Comparison of ENCODE assay signal across 37 cellular contexts in the genomic region with DNA sequence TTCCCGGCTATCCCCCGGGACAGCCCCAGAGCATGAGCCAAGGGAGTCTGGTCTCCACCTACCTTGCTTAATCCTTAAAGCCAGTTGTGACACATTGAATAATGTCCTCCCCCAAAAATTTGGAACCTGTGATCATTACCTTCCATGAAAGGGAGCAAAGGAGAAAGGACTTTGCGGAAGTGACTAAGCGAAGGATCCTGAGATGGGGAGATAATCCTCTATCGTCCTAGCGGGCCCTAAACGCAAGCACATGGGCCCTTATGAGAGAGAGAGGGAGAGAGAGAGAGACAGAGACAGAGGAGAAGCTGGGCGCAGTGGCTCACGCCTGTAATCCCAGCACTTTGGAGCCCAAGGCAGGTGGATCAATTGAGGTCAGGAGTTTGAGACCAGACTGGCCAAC. TPM values are rescaled to one million over a fixed set of nuclear protein-coding genes. Genes with fewer than 3 reads are reported as not detected.
"Had no signal": no experiment of that assay in that cellular context is flagged by ENCODE, and none has a peak within 500 bp of the region (broad histone marks: within the 10 kb centered on the region; RNA-seq: fewer than 3 reads in every experiment).

No MANE protein-coding gene starts in this region.

- ATAC-seq: activated naive CD4-positive, alpha-beta T cell treated with anti-CD3 and anti-CD28 coated beads, Interleukin-2, amount 50 U/mL, for 72 hours; activated naive CD8-positive, alpha-beta T cell treated with anti-CD3 and anti-CD28 coated beads, Interleukin-2, amount 50 U/mL, for 24 hours; activated T-cell treated with anti-CD3 and anti-CD28 coated beads, Interleukin-2, amount 50 U/mL, for 4 hours; activated T-cell treated with anti-CD3 and anti-CD28 coated beads, Interleukin-2, amount 50 U/mL, for 72 hours; activated T-helper 17 cell treated with anti-CD3 and anti-CD28 coated beads, Interleukin-2, amount 50 U/mL, for 72 hours; body of pancreas had no signal

- H3K36me3 ChIP-seq: adrenal gland, ascending aorta, brain microvascular endothelial cell, breast epithelium, cardiac muscle cell had no signal

- H3K4me3 ChIP-seq: adrenal gland, ascending aorta, body of pancreas, breast epithelium, cardiac muscle cell had no signal

- H3K27ac ChIP-seq: adrenal gland, ascending aorta, body of pancreas, brain microvascular endothelial cell, breast epithelium, cardiac muscle cell had no signal

- H3K4me1 ChIP-seq: adrenal gland, ascending aorta, body of pancreas, breast epithelium had no signal

- H3K27me3 ChIP-seq: adrenal gland, ascending aorta, body of pancreas, brain microvascular endothelial cell, breast epithelium, cardiac muscle cell had no signal

- DNase-seq: activated effector memory CD4-positive, alpha-beta T cell treated with anti-CD3 and anti-CD28 coated beads, Interleukin-2, amount 50 U/mL, for 16 hours; activated effector memory CD4-positive, alpha-beta T cell treated with Interleukin-2 at 50 U/mL for 16 hours; activated gamma-delta T cell; activated gamma-delta T cell treated with Interleukin-2 at 50 U/mL for 16 hours; activated naive CD4-positive, alpha-beta T cell; activated naive CD4-positive, alpha-beta T cell treated with anti-CD3 and anti-CD28 coated beads for 36 hours; activated naive CD4-positive, alpha-beta T cell treated with anti-CD3 and anti-CD28 coated beads, Interleukin-2, amount 10 ng/mL, durations not matched to agents 7 days and 5 days; activated naive CD4-positive, alpha-beta T cell treated with anti-CD3 and anti-CD28 coated beads, Interleukin-2, amount 50 U/mL, for 16 hours; activated naive CD4-positive, alpha-beta T cell treated with Interleukin-2 at 50 U/mL for 16 hours; activated naive CD8-positive, alpha-beta T cell treated with anti-CD3 and anti-CD28 coated beads for 36 hours; activated naive CD8-positive, alpha-beta T cell treated with anti-CD3 and anti-CD28 coated beads, Interleukin-2, amount 10 ng/mL, durations not matched to agents 7 days and 5 days; activated naive CD8-positive, alpha-beta T cell treated with anti-CD3 and anti-CD28 coated beads, Interleukin-2, amount 50 U/mL, for 24 hours; activated T-cell treated with anti-CD3 and anti-CD28 coated beads, Interleukin-2, amount 50 U/mL, for 4 hours; activated T-cell treated with anti-CD3 and anti-CD28 coated beads, Interleukin-2, amount 50 U/mL, for 48 hours; activated T-cell treated with anti-CD3 and anti-CD28 coated beads, Interleukin-2, amount 50 U/mL, for 72 hours; adrenal gland; amniotic stem cell; amygdala; anterior cingulate cortex; aorta; body of pancreas; brain microvascular endothelial cell; caudate nucleus; central memory CD4-positive, alpha-beta T cell; cerebellar nuclear complex had no signal

- H3K9me3 ChIP-seq: adrenal gland, ascending aorta, body of pancreas, breast epithelium had no signal

- FAIRE-seq: astrocyte, bronchial epithelial cell had no signal

RNA-seq across cellular contexts. Expression of gene SPPL2C, which starts 9.5 kb away (rescaled TPM):
- total RNA-seq: activated naive CD4-positive, alpha-beta T cell treated with anti-CD3 and anti-CD28 coated beads for 36 hours; activated naive CD4-positive, alpha-beta T cell treated with anti-CD3 and anti-CD28 coated beads, Interleukin-2, amount 50 U/mL, for 72 hours; activated naive CD8-positive, alpha-beta T cell treated with anti-CD3 and anti-CD28 coated beads for 36 hours; activated naive CD8-positive, alpha-beta T cell treated with anti-CD3 and anti-CD28 coated beads, Interleukin-2, amount 10 ng/mL, durations not matched to agents 7 days and 5 days; activated T-cell treated with anti-CD3 and anti-CD28 coated beads, Interleukin-2, amount 50 U/mL, for 4 hours; activated T-cell treated with anti-CD3 and anti-CD28 coated beads, Interleukin-2, amount 50 U/mL, for 72 hours; activated T-helper 1 cell treated with anti-CD3 and anti-CD28 coated beads, Interleukin-12 subunit alpha, Interleukin-12 subunit beta, Interleukin-2, Interleukin-4 antibody, amounts not matched to agents 30 ng/mL and 10 ng/mL and 1 ng/mL, durations not matched to agents 14 hours and 24 hours and 36 hours; activated T-helper 17 cell treated with anti-CD3 and anti-CD28 coated beads, Interleukin-2, amount 50 U/mL, for 72 hours; activated T-helper 2 cell treated with anti-CD3 and anti-CD28 coated beads, Interferon-gamma antibody, Interleukin-2, Interleukin-4, amounts not matched to agents 10 μg/mL and 5 μg/mL and 100 μg/mL, durations not matched to agents 14 hours and 24 hours and 36 hours; adrenal gland; aorta; ascending aorta; astrocyte; body of pancreas; breast epithelium; bronchial epithelial cell; cardiac septum; chondrocyte had no signal
- polyA plus RNA-seq: adipose tissue, adrenal gland, aorta, cardiac muscle cell had no signal
